29 cellular contexts compared by ENCODE assay signal in genomic region chr1:36091141-36091540, GRCh38. TPM values are rescaled to one million over a fixed set of nuclear protein-coding genes. Genes with fewer than 3 reads are reported as not detected.
DNase-seq lines count a peak whose midpoint lies in the region; ATAC-seq and TF ChIP-seq lines count a peak whose summit lies in the region.
"Had no signal": no experiment of that assay in that cellular context is flagged by ENCODE, and none has a peak within 500 bp of the region (broad histone marks: within the 10 kb centered on the region; RNA-seq: fewer than 3 reads in every experiment).

No MANE protein-coding gene starts in this region.

- H3K27me3 Mint-ChIP-seq in activated CD8-positive, alpha-beta T cell treated with anti-CD3 and anti-CD28 coated beads, Interleukin-2, amount 10 ng/mL, durations not matched to agents 7 days and 5 days (ENCODE audit: low read depth) = no peaks in the 10 kb centered on the region
- peaks cover 2% of the 10 kb centered on the region for H3K27me3 Mint-ChIP-seq in activated CD8-positive, alpha-beta T cell treated with anti-CD3 and anti-CD28 coated beads for 36 hours
- peaks cover 1% of the 10 kb centered on the region for H3K27me3 Mint-ChIP-seq in IgD-negative memory B cell
- H3K27me3 Mint-ChIP-seq in effector memory CD8-positive, alpha-beta T cell = peaks cover 8 to 13% of the 10 kb centered on the region in 2 donors

- intact Hi-C loops in activated CD8-positive, alpha-beta T cell treated with anti-CD3 and anti-CD28 coated beads for 36 hours (cut with micrococcal nuclease) = loop anchor here (10.0 kb wide), 1 partner anchor 194 kb away; no protein-coding TSS in a partner anchor
- intact Hi-C loops in sigmoid colon (cut with DNase I) (no loop called here), left colon (cut with DNase I, micrococcal nuclease) (loop anchor here in 1 of 2 donors (10.0 kb wide), 1 partner anchor 194 kb away; no protein-coding TSS in a partner anchor)

- CTCF ChIA-PET in activated CD8-positive, alpha-beta T cell treated with anti-CD3 and anti-CD28 coated beads, Interleukin-2, amount 10 ng/mL, durations not matched to agents 7 days and 5 days (lab: Charles Lee) = interaction anchor here (0.6 kb wide), 1 partner anchor 44 kb away, joined by 3 read pairs; no protein-coding TSS in a partner anchor
- CTCF ChIA-PET in activated CD8-positive, alpha-beta T cell treated with anti-CD3 and anti-CD28 coated beads for 36 hours (lab: Charles Lee) = interaction anchor here (2.6 kb wide), 1 partner anchor 44 kb away, joined by 13 read pairs; no protein-coding TSS in a partner anchor

- no peak for DNase-seq in activated CD8-positive, alpha-beta T cell treated with anti-CD3 and anti-CD28 coated beads, Interleukin-2, amount 10 ng/mL, durations not matched to agents 7 days and 5 days
- DNase-seq in activated CD8-positive, alpha-beta T cell treated with anti-CD3 and anti-CD28 coated beads for 36 hours = no peak
- DNase-seq in effector memory CD8-positive, alpha-beta T cell = no peak
- DNase-seq in sigmoid colon (peak; percentile 35), GM19238 (ENCODE audit: insufficient read length, low spot score) (no peak), left colon (no peak)
- DNase-seq: activated CD4-positive, alpha-beta T cell treated with anti-CD3 and anti-CD28 coated beads, Interleukin-2, amount 50 U/mL, for 1 hour; activated naive CD4-positive, alpha-beta T cell treated with Interleukin-2 at 50 U/mL for 16 hours; brain microvascular endothelial cell; CD8-positive, alpha-beta memory T cell; erythroblast; glutamatergic neuron; H9; islet precursor cell; NCI-H1417; NCI-H2081; NCI-H226; SIG-M5; stimulated activated CD4-positive, alpha-beta T cell treated with anti-CD3 and anti-CD28 coated beads, Interleukin-4, amount 100 ng/mL, for 24 hours; T-helper 9 cell; WERI-Rb-1 had no signal

- H3K36me3 Mint-ChIP-seq in activated CD8-positive, alpha-beta T cell treated with anti-CD3 and anti-CD28 coated beads, Interleukin-2, amount 10 ng/mL, durations not matched to agents 7 days and 5 days (ENCODE audit: low read depth) = peaks cover 39% of the 10 kb centered on the region
- H3K36me3 Mint-ChIP-seq in activated CD8-positive, alpha-beta T cell treated with anti-CD3 and anti-CD28 coated beads for 36 hours (ENCODE audit: low read depth) = peaks cover 22% of the 10 kb centered on the region
- H3K36me3 Mint-ChIP-seq in IgD-negative memory B cell = no peaks in the 10 kb centered on the region
- H3K36me3 Mint-ChIP-seq in effector memory CD8-positive, alpha-beta T cell (ENCODE audit: insufficient read depth) = peaks cover 23% of the 10 kb centered on the region

- H3K27me3 ChIP-seq in sigmoid colon = no peaks in the 10 kb centered on the region
- H3K27me3 ChIP-seq: brain microvascular endothelial cell, neural progenitor cell, Peyer's patch, right lobe of liver had no signal

- no peak for ATAC-seq in activated CD8-positive, alpha-beta T cell treated with anti-CD3 and anti-CD28 coated beads, Interleukin-2, amount 10 ng/mL, durations not matched to agents 7 days and 5 days
- no peak for ATAC-seq in activated CD8-positive, alpha-beta T cell treated with anti-CD3 and anti-CD28 coated beads for 36 hours
- ATAC-seq in effector memory CD8-positive, alpha-beta T cell (replicated peaks) = no peak
- ATAC-seq in GM19328 (IDR thresholded peaks at IDR 0.05; ENCODE audit: unreplicated experiment) = no peak
- no peak for ATAC-seq in left colon
- ATAC-seq: right lobe of liver; stimulated activated memory B cell treated with anti-CD40 and anti-IgM and Interleukin-4, amounts not matched to agents 10 μg/mL and 1 μg/mL and 100 μg/mL, for 72 hours had no signal

- H3K9me3 Mint-ChIP-seq in activated CD8-positive, alpha-beta T cell treated with anti-CD3 and anti-CD28 coated beads, Interleukin-2, amount 10 ng/mL, durations not matched to agents 7 days and 5 days (ENCODE audit: insufficient read depth) = no peaks in the 10 kb centered on the region
- no peaks in the 10 kb centered on the region for H3K9me3 Mint-ChIP-seq in activated CD8-positive, alpha-beta T cell treated with anti-CD3 and anti-CD28 coated beads for 36 hours
- H3K9me3 Mint-ChIP-seq in IgD-negative memory B cell = no peaks in the 10 kb centered on the region
- no peaks in the 10 kb centered on the region for H3K9me3 Mint-ChIP-seq in effector memory CD8-positive, alpha-beta T cell
- H3K9me3 Mint-ChIP-seq: CD8-positive, alpha-beta memory T cell; H9; stimulated activated memory B cell treated with anti-CD40 and anti-IgM and Interleukin-4, amounts not matched to agents 10 μg/mL and 1 μg/mL and 100 μg/mL, for 72 hours had no signal

- H3K4me1 Mint-ChIP-seq in activated CD8-positive, alpha-beta T cell treated with anti-CD3 and anti-CD28 coated beads, Interleukin-2, amount 10 ng/mL, durations not matched to agents 7 days and 5 days (ENCODE audit: low read depth) = peaks cover 21% of the 10 kb centered on the region
- H3K4me1 Mint-ChIP-seq in activated CD8-positive, alpha-beta T cell treated with anti-CD3 and anti-CD28 coated beads for 36 hours (ENCODE audit: low read depth) = peaks cover 10% of the 10 kb centered on the region
- peaks cover 7 to 10% (median 7%) of the 10 kb centered on the region in 3 donors for H3K4me1 Mint-ChIP-seq in IgD-negative memory B cell
- H3K4me1 Mint-ChIP-seq in effector memory CD8-positive, alpha-beta T cell (ENCODE audit: low read depth in 2 of 2) = peaks cover 15 to 21% of the 10 kb centered on the region in 2 donors

- no peak overlapping the region for H3K27ac ChIP-seq in sigmoid colon
- H3K27ac ChIP-seq: brain microvascular endothelial cell, KMS-11, neural progenitor cell, Peyer's patch, right lobe of liver, WERI-Rb-1 had no signal

- no peak for TF ChIP-seq POLR2A in sigmoid colon (IDR thresholded peaks at IDR 0.05)

- TF ChIP-seq EP300 in sigmoid colon (IDR thresholded peaks at IDR 0.05) = no peak

- TF ChIP-seq CTCF in activated CD8-positive, alpha-beta T cell treated with anti-CD3 and anti-CD28 coated beads for 36 hours (IDR thresholded peaks at IDR 0.05) = no peak
- no peak for TF ChIP-seq CTCF in sigmoid colon (IDR thresholded peaks at IDR 0.05)

- H3K36me3 ChIP-seq in sigmoid colon = peaks cover 13 to 51% (median 31%) of the 10 kb centered on the region in 4 donors
- H3K36me3 ChIP-seq: neural progenitor cell had no signal

- no peak overlapping the region for H3K4me3 ChIP-seq in sigmoid colon
- H3K4me3 ChIP-seq: neural progenitor cell, Peyer's patch, right lobe of liver had no signal

- H3K9me3 ChIP-seq in sigmoid colon = no peaks in the 10 kb centered on the region
- H3K9me3 ChIP-seq: Peyer's patch, right lobe of liver had no signal

- H3K4me3 Mint-ChIP-seq in activated CD8-positive, alpha-beta T cell treated with anti-CD3 and anti-CD28 coated beads, Interleukin-2, amount 10 ng/mL, durations not matched to agents 7 days and 5 days = no peak overlapping the region
- H3K4me3 Mint-ChIP-seq in activated CD8-positive, alpha-beta T cell treated with anti-CD3 and anti-CD28 coated beads for 36 hours = no peak overlapping the region
- H3K4me3 Mint-ChIP-seq in IgD-negative memory B cell = peak overlapping the region in 3 of 4 donors; percentile 8 to 55 (median 41)
- no peak overlapping the region for H3K4me3 Mint-ChIP-seq in effector memory CD8-positive, alpha-beta T cell
- H3K4me3 Mint-ChIP-seq: stimulated activated memory B cell treated with anti-CD40 and anti-IgM and Interleukin-4, amounts not matched to agents 10 μg/mL and 1 μg/mL and 100 μg/mL, for 72 hours had no signal

- H3K27ac Mint-ChIP-seq in activated CD8-positive, alpha-beta T cell treated with anti-CD3 and anti-CD28 coated beads, Interleukin-2, amount 10 ng/mL, durations not matched to agents 7 days and 5 days = peak overlapping the region; percentile 15
- H3K27ac Mint-ChIP-seq in activated CD8-positive, alpha-beta T cell treated with anti-CD3 and anti-CD28 coated beads for 36 hours = no peak overlapping the region
- H3K27ac Mint-ChIP-seq in IgD-negative memory B cell = no peak overlapping the region
- H3K27ac Mint-ChIP-seq in effector memory CD8-positive, alpha-beta T cell = peak overlapping the region; percentile 20 to 79
- H3K27ac Mint-ChIP-seq: H9; neural progenitor cell; stimulated activated memory B cell treated with anti-CD40 and anti-IgM and Interleukin-4, amounts not matched to agents 10 μg/mL and 1 μg/mL and 100 μg/mL, for 72 hours had no signal

- WGBS in sigmoid colon, 2 donors = 93 to 97% methylated on average over 4 of the region's 4 CpGs

- POLR2A ChIA-PET in activated CD8-positive, alpha-beta T cell treated with anti-CD3 and anti-CD28 coated beads, Interleukin-2, amount 10 ng/mL, durations not matched to agents 7 days and 5 days (lab: Charles Lee) = interaction anchor here (0.6 to 0.8 kb wide), 2 partner anchors 61 to 130 kb away, joined by 3 read pairs; no protein-coding TSS in a partner anchor
- POLR2A ChIA-PET in activated CD8-positive, alpha-beta T cell treated with anti-CD3 and anti-CD28 coated beads for 36 hours (lab: Charles Lee) = no interaction called here

- H3K4me1 ChIP-seq in sigmoid colon = peaks cover 0 to 32% (median 22%) of the 10 kb centered on the region in 4 donors

RNA-seq across cellular contexts. Expression of gene ADPRS, which starts 2.4 kb away (rescaled TPM):
- total RNA-seq in activated CD8-positive, alpha-beta T cell treated with anti-CD3 and anti-CD28 coated beads, Interleukin-2, amount 10 ng/mL, durations not matched to agents 7 days and 5 days = 10 to 100 TPM; 36.0 to 36.7 TPM
- 10 to 100 TPM; 52.7 to 54.9 TPM for total RNA-seq in activated CD8-positive, alpha-beta T cell treated with anti-CD3 and anti-CD28 coated beads for 36 hours
- polyA plus RNA-seq in IgD-negative memory B cell (29.7 TPM), sigmoid colon (10 to 100 TPM; 21.6 to 30.0 (median 29.6) TPM)
- total RNA-seq in sigmoid colon (10 to 100 TPM; 24.3 to 49.6 (median 37.0) TPM), left colon (10 to 100 TPM; 22.2 to 22.3 TPM)

RNA-seq across cellular contexts. Expression of gene TEKT2, which starts 7.2 kb away (rescaled TPM):
- total RNA-seq in activated CD8-positive, alpha-beta T cell treated with anti-CD3 and anti-CD28 coated beads, Interleukin-2, amount 10 ng/mL, durations not matched to agents 7 days and 5 days = not detected
- under 1 TPM; 0.20 to 0.34 TPM for total RNA-seq in activated CD8-positive, alpha-beta T cell treated with anti-CD3 and anti-CD28 coated beads for 36 hours
- not detected for polyA plus RNA-seq in IgD-negative memory B cell
- under 1 TPM in 1 of 4 donors, not detected in 3; 0.33 TPM for total RNA-seq in sigmoid colon
- polyA plus RNA-seq in sigmoid colon = under 1 TPM in 1 of 3 donors, not detected in 2; 0.19 TPM
- not detected for total RNA-seq in left colon
- total RNA-seq: A172; CD8-positive, alpha-beta memory T cell; Peyer's patch; right lobe of liver had no signal
- polyA plus RNA-seq: CD8-positive, alpha-beta memory T cell had no signal

RNA-seq across cellular contexts. Expression of gene COL8A2, which starts 33.9 kb away (rescaled TPM):
- under 1 TPM in 1 of 2 experiments, not detected in 1; 0.08 TPM for total RNA-seq in activated CD8-positive, alpha-beta T cell treated with anti-CD3 and anti-CD28 coated beads, Interleukin-2, amount 10 ng/mL, durations not matched to agents 7 days and 5 days
- under 1 TPM; 0.83 to 0.85 TPM for total RNA-seq in activated CD8-positive, alpha-beta T cell treated with anti-CD3 and anti-CD28 coated beads for 36 hours
- not detected for polyA plus RNA-seq in IgD-negative memory B cell
- total RNA-seq in sigmoid colon = 10 to 100 TPM in 1 of 4 donors, 1 to 10 TPM in 3; 1.8 to 13.0 (median 4.3) TPM
- 1 to 10 TPM in 2 of 3 donors, under 1 TPM in 1; 0.60 to 3.2 (median 2.4) TPM for polyA plus RNA-seq in sigmoid colon
- total RNA-seq in left colon = 1 to 10 TPM in 1 of 2 donors, under 1 TPM in 1; 0.55 to 1.8 TPM
- polyA plus RNA-seq: CD8-positive, alpha-beta memory T cell had no signal

RNA-seq across cellular contexts. Expression of gene TRAPPC3, which starts 58.1 kb away (rescaled TPM):
- total RNA-seq in activated CD8-positive, alpha-beta T cell treated with anti-CD3 and anti-CD28 coated beads, Interleukin-2, amount 10 ng/mL, durations not matched to agents 7 days and 5 days = 10 to 100 TPM; 55.6 to 56.4 TPM
- total RNA-seq in activated CD8-positive, alpha-beta T cell treated with anti-CD3 and anti-CD28 coated beads for 36 hours = 10 to 100 TPM; 47.9 to 48.4 TPM
- polyA plus RNA-seq in IgD-negative memory B cell (101 TPM), sigmoid colon (100 to 1,000 TPM in 1 of 3 donors, 10 to 100 TPM in 2; 75.1 to 102 (median 80.9) TPM)
- total RNA-seq in sigmoid colon (100 to 1,000 TPM; 108 to 177 (median 129) TPM), left colon (10 to 100 TPM; 62.4 to 63.0 TPM)

Comparison
In these comparisons a context has a peak if more than half of its experiments do, and no peak if none do; other contexts are left out.
1. H3K27ac Mint-ChIP-seq: peak in activated CD8-positive, alpha-beta T cell treated with anti-CD3 and anti-CD28 coated beads, Interleukin-2, amount 10 ng/mL, durations not matched to agents 7 days and 5 days (single experiment) and effector memory CD8-positive, alpha-beta T cell (2 of 2); none in activated CD8-positive, alpha-beta T cell treated with anti-CD3 and anti-CD28 coated beads for 36 hours (single experiment) and IgD-negative memory B cell (0 of 3).
2. H3K4me3 Mint-ChIP-seq: peak in IgD-negative memory B cell (3 of 4); none in activated CD8-positive, alpha-beta T cell treated with anti-CD3 and anti-CD28 coated beads, Interleukin-2, amount 10 ng/mL, durations not matched to agents 7 days and 5 days (single experiment), activated CD8-positive, alpha-beta T cell treated with anti-CD3 and anti-CD28 coated beads for 36 hours (single experiment) and effector memory CD8-positive, alpha-beta T cell (0 of 2).